In genomic region chr22:30312053-30312452, GRCh38 we compare ENCODE assay signal across 8 cellular contexts. TPM values are rescaled to one million over a fixed set of nuclear protein-coding genes. Genes with fewer than 3 reads are reported as not detected.
DNase-seq lines count a peak whose midpoint lies in the region; ATAC-seq, FAIRE-seq and TF ChIP-seq lines count a peak whose summit lies in the region.

No MANE protein-coding gene starts in this region.

- CTCF ChIA-PET in HepG2 (lab: Yijun Ruan, JAX; ENCODE audit: low intra/inter-chr PET ratio, low total read pairs): no interaction called here

- TF ChIP-seq EP300 in HepG2 (IDR thresholded peaks at IDR 0.05; ENCODE audit: low read depth in 2 of 2, low read length in 2 of 2): no peak
- TF ChIP-seq EP300 in HepG2 (CRISPR knock-in tag; IDR thresholded peaks at IDR 0.05; ENCODE audit: borderline replicate concordance): no peak

- TF ChIP-seq RAD21 in liver (IDR thresholded peaks at IDR 0.05): no peak
- TF ChIP-seq RAD21 in HepG2 (CRISPR knock-in tag; IDR thresholded peaks at IDR 0.05): no peak

- H4K20me1 ChIP-seq in HepG2 (ENCODE audit: insufficient read depth, low read length) (no peaks in the 10 kb centered on the region), astrocyte (ENCODE audit: insufficient read depth, low read length) (peaks cover 97% of the 10 kb centered on the region)

- H3K27ac ChIP-seq in liver (ENCODE audit: low read depth in 1 of 2, low read length in 2 of 2) (peak overlapping the region; percentile 58 to 71), HepG2 (ENCODE audit: extremely low read length, insufficient read depth, low read length) (no peak overlapping the region), astrocyte (ENCODE audit: low read depth, low read length) (peak overlapping the region; percentile 39), mesodermal cell (ENCODE audit: low read depth, low read length, severe bottlenecking) (peak overlapping the region; percentile 29)

- no peak for ATAC-seq in HepG2
- no peak for ATAC-seq in GM18873 (IDR thresholded peaks at IDR 0.05; ENCODE audit: low FRiP score, unreplicated experiment)
- no peak for ATAC-seq in HG03432 (IDR thresholded peaks at IDR 0.05; ENCODE audit: unreplicated experiment)

- H3K9me3 Mint-ChIP-seq in astrocyte (ENCODE audit: unreplicated experiment): peaks cover 2% of the 10 kb centered on the region

- H3K9ac ChIP-seq in liver (ENCODE audit: low read depth in 1 of 2, low read length in 2 of 2) (no peak overlapping the region), HepG2 (ENCODE audit: insufficient read depth, low read depth, low read length) (no peak overlapping the region), astrocyte (ENCODE audit: low read length) (no peak overlapping the region)

- DNase-seq in HepG2 (ENCODE audit: low spot score) (no peak), astrocyte (ENCODE audit: low read depth) (peak; percentile 86), cerebellar nuclear complex (lab: John Stamatoyannopoulos, UW) (no peak), NK-92 (lab: John Stamatoyannopoulos, UW; ENCODE audit: unreplicated experiment) (no peak)

- BruUV-seq in HepG2 (replicated peaks; lab: Mats Ljungman, UMichigan): no TSS peak

- TF ChIP-seq POLR2A in HepG2 (IDR thresholded peaks at IDR 0.05; ENCODE audit: insufficient read depth in 1 of 2, low read depth in 2 of 2, low read length in 2 of 2): no peak

- in situ Hi-C loops in HepG2 (cut with HindIII; ENCODE audit: extremely low pct_ligation_motif_present, low pct_unique_long_range_greater_than_20kb): no loop called here

- H3K36me3 Mint-ChIP-seq in astrocyte (ENCODE audit: low read depth, unreplicated experiment): peaks cover 8% of the 10 kb centered on the region

- no peak overlapping the region for H3K4me2 ChIP-seq in HepG2 (ENCODE audit: low read depth, low read length)
- H3K4me2 ChIP-seq in astrocyte (ENCODE audit: low read length): peak overlapping the region; percentile 45

- POLR2A ChIA-PET in HepG2 (lab: Yijun Ruan, JAX): no interaction called here

- H2AFZ ChIP-seq in HepG2 (ENCODE audit: low read length) (no peak overlapping the region), astrocyte (ENCODE audit: low read depth, low read length) (no peak overlapping the region)

- H3K36me3 ChIP-seq in liver (ENCODE audit: control insufficient read depth in 4 of 4, insufficient read depth in 3 of 4, low read depth in 1 of 4, low read length in 3 of 4): peaks cover 0 to 2% (median 0%) of the 10 kb centered on the region in 4 donors
- no peaks in the 10 kb centered on the region for H3K36me3 ChIP-seq in HepG2 (replicated peaks in 1 of 2; ENCODE audit: control insufficient read depth in 1 of 2, insufficient read depth in 2 of 2, low read length in 2 of 2)
- H3K36me3 ChIP-seq in astrocyte (ENCODE audit: insufficient read depth, low read length): no peaks in the 10 kb centered on the region
- peaks cover 4% of the 10 kb centered on the region for H3K36me3 ChIP-seq in mesodermal cell (ENCODE audit: control insufficient read depth, insufficient read depth, low read length)

- H3K4me3 ChIP-seq in liver (ENCODE audit: low read depth in 1 of 3, low read length in 3 of 3) (no peak overlapping the region), HepG2 (replicated peaks in 1 of 3; ENCODE audit: insufficient read depth in 1 of 3, low read depth in 2 of 3, low read length in 3 of 3) (no peak overlapping the region), astrocyte (ENCODE audit: insufficient read depth, low read depth, low read length) (no peak overlapping the region), mesodermal cell (ENCODE audit: extremely low read depth, insufficient read depth, low read length, poor library complexity, severe bottlenecking) (no peak overlapping the region)

- WGBS in liver: 88% methylated on average over 6 of the region's 6 CpGs
- WGBS in HepG2 (ENCODE audit: low lambda C conversion rate): 90% methylated on average over 6 of the region's 6 CpGs
- 94 to 100% methylated on average over 1 to 6 of the region's 6 CpGs for WGBS in mesodermal cell (ENCODE audit: insufficient coverage in 2 of 2), 2 experiments

- H3K27me3 Mint-ChIP-seq in astrocyte (ENCODE audit: low read depth, unreplicated experiment): no peaks in the 10 kb centered on the region

- intact Hi-C loops in HepG2 (cut with micrococcal nuclease; ENCODE audit: unreplicated experiment): no loop called here

- TF ChIP-seq CTCF in liver (IDR thresholded peaks at IDR 0.05; ENCODE audit: low read depth, low read length, missing input control) (no peak), HepG2 (CRISPR knock-in tag; IDR thresholded peaks at IDR 0.05) (no peak), astrocyte (IDR thresholded peaks at IDR 0.05; ENCODE audit: insufficient read depth, low read depth, low read length) (no peak)

- H3K9me3 ChIP-seq in liver (ENCODE audit: control insufficient read depth in 4 of 4, low read length in 3 of 4) (no peaks in the 10 kb centered on the region), HepG2 (ENCODE audit: low read length) (no peaks in the 10 kb centered on the region), astrocyte (ENCODE audit: insufficient read depth, low read depth, low read length) (no peaks in the 10 kb centered on the region), mesodermal cell (ENCODE audit: control insufficient read depth, low read length) (no peaks in the 10 kb centered on the region)

- H3K79me2 ChIP-seq in HepG2 (ENCODE audit: insufficient read depth, low read length): no peaks in the 10 kb centered on the region
- peaks cover 94% of the 10 kb centered on the region for H3K79me2 ChIP-seq in astrocyte (ENCODE audit: insufficient read depth, low read length)

- H3K4me1 ChIP-seq in liver (ENCODE audit: control insufficient read depth in 4 of 4, insufficient read depth in 4 of 4, low read length in 3 of 4): peaks cover 24 to 55% (median 29%) of the 10 kb centered on the region in 4 donors
- peaks cover 18% of the 10 kb centered on the region for H3K4me1 ChIP-seq in HepG2 (ENCODE audit: insufficient read depth, low read length)
- H3K4me1 ChIP-seq in astrocyte (ENCODE audit: insufficient read depth, low read length): peaks cover 42% of the 10 kb centered on the region
- H3K4me1 ChIP-seq in mesodermal cell (ENCODE audit: control insufficient read depth, insufficient read depth, low read length, poor library complexity, severe bottlenecking): peaks cover 34% of the 10 kb centered on the region

- H3K4me1 Mint-ChIP-seq in astrocyte (ENCODE audit: low read depth, unreplicated experiment): peaks cover 54% of the 10 kb centered on the region

- FAIRE-seq in HepG2 (lab: Jason Lieb, UNC) (no peak), astrocyte (lab: Jason Lieb, UNC) (no peak)

- H3K27ac Mint-ChIP-seq in astrocyte (ENCODE audit: unreplicated experiment): peak overlapping the region; percentile 70

- H3K27me3 ChIP-seq in liver (ENCODE audit: control insufficient read depth in 4 of 4, insufficient read depth in 4 of 4, low read length in 3 of 4): no peaks in the 10 kb centered on the region
- H3K27me3 ChIP-seq in HepG2 (ENCODE audit: control insufficient read depth in 1 of 2, insufficient read depth in 2 of 2, low read length in 2 of 2): no peaks in the 10 kb centered on the region
- no peaks in the 10 kb centered on the region for H3K27me3 ChIP-seq in astrocyte (ENCODE audit: insufficient read depth, low read length)

- H3K4me3 Mint-ChIP-seq in astrocyte (ENCODE audit: unreplicated experiment): no peak overlapping the region

RNA-seq across cellular contexts. Expression of gene TBC1D10A, which starts 14.7 kb away (rescaled TPM):
- 1 to 10 TPM; 3.6 to 8.2 TPM for total RNA-seq in liver
- polyA plus RNA-seq in liver: 1 to 10 TPM; 8.2 to 9.2 TPM
- total RNA-seq in HepG2 (2016; rRNA removed; fragmentation: Illumina TruSeq; extraction: Trizol): 3.6 and 4.2 TPM in 2 replicates
- 1.3 and 1.7 TPM in 2 replicates for total RNA-seq in HepG2 (2016; cell fraction: cytosol; rRNA removed; fragmentation: Illumina TruSeq; extraction: Trizol; ENCODE audit: low read depth)
- total RNA-seq in HepG2 (2016; cell fraction: insoluble cytoplasmic fraction; rRNA removed; fragmentation: Illumina TruSeq; extraction: Trizol): 2.7 and 5.3 TPM in 2 replicates
- total RNA-seq in HepG2 (2016; cell fraction: membrane; rRNA removed; fragmentation: Illumina TruSeq; extraction: Trizol): 2.2 and 2.6 TPM in 2 replicates
- total RNA-seq in HepG2 (2016; cell fraction: nucleus; rRNA removed; fragmentation: Illumina TruSeq; extraction: Trizol): 3.0 and 3.7 TPM in 2 replicates
- 4.9 and 6.0 TPM in 2 replicates for polyA plus RNA-seq in HepG2 (2011; rRNA removed)
- 3.5 and 5.6 TPM in 2 replicates for polyA plus RNA-seq in HepG2 (2011; cell fraction: cytosol; rRNA removed)
- 13.6 and 14.3 TPM in 2 replicates for polyA plus RNA-seq in HepG2 (2011; cell fraction: nucleus; rRNA removed)
- 3.8 and 4.0 TPM in 2 replicates for polyA plus RNA-seq in HepG2 (2012)
- polyA plus RNA-seq in HepG2 (2016; cell fraction: cytosol; fragmentation: Illumina TruSeq; extraction: Trizol; ENCODE audit: low read depth): 0.68 and 0.98 TPM in 2 replicates
- 3.0 and 4.4 TPM in 2 replicates for polyA plus RNA-seq in HepG2 (2016; cell fraction: insoluble cytoplasmic fraction; fragmentation: Illumina TruSeq; extraction: Trizol; ENCODE audit: low read depth)
- 0.73 and 1.0 TPM in 2 replicates for polyA plus RNA-seq in HepG2 (2016; cell fraction: membrane; fragmentation: Illumina TruSeq; extraction: Trizol; ENCODE audit: low read depth)
- polyA plus RNA-seq in HepG2 (2016; cell fraction: nucleus; fragmentation: Illumina TruSeq; extraction: Trizol; ENCODE audit: insufficient read depth, low read depth): 6.5 and 9.4 TPM in 2 replicates
- 3.0 and 10.8 TPM in 2 replicates for polyA minus RNA-seq in HepG2 (2011; rRNA and poly(A)+ RNA removed; ENCODE audit: low replicate concordance)
- 4.6 and 5.8 TPM in 2 replicates for polyA minus RNA-seq in HepG2 (2011; cell fraction: cytosol; rRNA and poly(A)+ RNA removed)
- polyA minus RNA-seq in HepG2 (2011; cell fraction: nucleus; rRNA and poly(A)+ RNA removed): 7.8 and 10.4 TPM in 2 replicates
- 32.7 and 33.3 TPM in 2 replicates for total RNA-seq in astrocyte
- polyA plus RNA-seq in mesodermal cell (2013, experiment 1 of 2): 15.8 TPM
- polyA plus RNA-seq in mesodermal cell (2013, experiment 2 of 2): 13.3 TPM

RNA-seq across cellular contexts. Expression of gene CASTOR1, which starts 22.7 kb away (rescaled TPM):
- total RNA-seq in liver: 1 to 10 TPM; 1.8 to 2.5 TPM
- polyA plus RNA-seq in liver: 1 to 10 TPM; 2.2 to 5.4 TPM
- total RNA-seq in HepG2 (2016; rRNA removed; fragmentation: Illumina TruSeq; extraction: Trizol): 1.1 and 2.6 TPM in 2 replicates
- total RNA-seq in HepG2 (2016; cell fraction: cytosol; rRNA removed; fragmentation: Illumina TruSeq; extraction: Trizol; ENCODE audit: low read depth): 0.81 and 0.88 TPM in 2 replicates
- total RNA-seq in HepG2 (2016; cell fraction: insoluble cytoplasmic fraction; rRNA removed; fragmentation: Illumina TruSeq; extraction: Trizol): 0.70 and 1.2 TPM in 2 replicates
- 2.4 and 2.9 TPM in 2 replicates for total RNA-seq in HepG2 (2016; cell fraction: membrane; rRNA removed; fragmentation: Illumina TruSeq; extraction: Trizol)
- total RNA-seq in HepG2 (2016; cell fraction: nucleus; rRNA removed; fragmentation: Illumina TruSeq; extraction: Trizol): 1.6 and 2.3 TPM in 2 replicates
- 4.4 and 6.2 TPM in 2 replicates for polyA plus RNA-seq in HepG2 (2011; rRNA removed)
- 2.6 and 3.9 TPM in 2 replicates for polyA plus RNA-seq in HepG2 (2011; cell fraction: cytosol; rRNA removed)
- polyA plus RNA-seq in HepG2 (2011; cell fraction: nucleus; rRNA removed): 14.3 and 18.8 TPM in 2 replicates
- polyA plus RNA-seq in HepG2 (2012): 2.3 and 2.7 TPM in 2 replicates
- 0.41 and 0.72 TPM in 2 replicates for polyA plus RNA-seq in HepG2 (2016; cell fraction: cytosol; fragmentation: Illumina TruSeq; extraction: Trizol; ENCODE audit: low read depth)
- polyA plus RNA-seq in HepG2 (2016; cell fraction: insoluble cytoplasmic fraction; fragmentation: Illumina TruSeq; extraction: Trizol; ENCODE audit: low read depth): 0.73 and 1.3 TPM in 2 replicates
- 0.99 and 1.3 TPM in 2 replicates for polyA plus RNA-seq in HepG2 (2016; cell fraction: membrane; fragmentation: Illumina TruSeq; extraction: Trizol; ENCODE audit: low read depth)
- polyA plus RNA-seq in HepG2 (2016; cell fraction: nucleus; fragmentation: Illumina TruSeq; extraction: Trizol; ENCODE audit: insufficient read depth, low read depth): 2.4 TPM in 1 of 2 replicates, not detected in the other
- 1.4 and 5.7 TPM in 2 replicates for polyA minus RNA-seq in HepG2 (2011; rRNA and poly(A)+ RNA removed; ENCODE audit: low replicate concordance)
- polyA minus RNA-seq in HepG2 (2011; cell fraction: cytosol; rRNA and poly(A)+ RNA removed): 0.97 and 1.6 TPM in 2 replicates
- polyA minus RNA-seq in HepG2 (2011; cell fraction: nucleus; rRNA and poly(A)+ RNA removed): 2.3 and 2.9 TPM in 2 replicates
- 15.2 and 16.2 TPM in 2 replicates for total RNA-seq in astrocyte
- 14.2 TPM for polyA plus RNA-seq in mesodermal cell (2013, experiment 1 of 2)
- polyA plus RNA-seq in mesodermal cell (2013, experiment 2 of 2): 9.1 TPM

RNA-seq across cellular contexts. Expression of gene SF3A1, which starts 44.6 kb away (rescaled TPM):
- total RNA-seq in liver (10 to 100 TPM; 19.6 to 41.6 TPM), HepG2 (2016; rRNA removed; fragmentation: Illumina TruSeq; extraction: Trizol) (22.0 and 31.8 TPM in 2 replicates), astrocyte (134 and 139 TPM in 2 replicates)
- polyA plus RNA-seq in liver (10 to 100 TPM; 22.7 to 25.0 TPM), HepG2 (2011; rRNA removed) (10.0 and 16.2 TPM in 2 replicates)
- 9.8 and 11.6 TPM in 2 replicates for total RNA-seq in HepG2 (2016; cell fraction: cytosol; rRNA removed; fragmentation: Illumina TruSeq; extraction: Trizol; ENCODE audit: low read depth)
- 20.9 and 27.0 TPM in 2 replicates for total RNA-seq in HepG2 (2016; cell fraction: insoluble cytoplasmic fraction; rRNA removed; fragmentation: Illumina TruSeq; extraction: Trizol)
- 13.8 and 16.2 TPM in 2 replicates for total RNA-seq in HepG2 (2016; cell fraction: membrane; rRNA removed; fragmentation: Illumina TruSeq; extraction: Trizol)
- 23.6 and 29.5 TPM in 2 replicates for total RNA-seq in HepG2 (2016; cell fraction: nucleus; rRNA removed; fragmentation: Illumina TruSeq; extraction: Trizol)
- 5.3 and 6.6 TPM in 2 replicates for polyA plus RNA-seq in HepG2 (2011; cell fraction: cytosol; rRNA removed)
- polyA plus RNA-seq in HepG2 (2011; cell fraction: nucleus; rRNA removed): 42.5 and 51.9 TPM in 2 replicates
- polyA plus RNA-seq in HepG2 (2012): 38.4 and 47.2 TPM in 2 replicates
- 5.6 and 6.5 TPM in 2 replicates for polyA plus RNA-seq in HepG2 (2016; cell fraction: cytosol; fragmentation: Illumina TruSeq; extraction: Trizol; ENCODE audit: low read depth)
- 22.2 and 52.1 TPM in 2 replicates for polyA plus RNA-seq in HepG2 (2016; cell fraction: insoluble cytoplasmic fraction; fragmentation: Illumina TruSeq; extraction: Trizol; ENCODE audit: low read depth)
- polyA plus RNA-seq in HepG2 (2016; cell fraction: membrane; fragmentation: Illumina TruSeq; extraction: Trizol; ENCODE audit: low read depth): 8.5 and 15.3 TPM in 2 replicates
- 40.6 and 47.6 TPM in 2 replicates for polyA plus RNA-seq in HepG2 (2016; cell fraction: nucleus; fragmentation: Illumina TruSeq; extraction: Trizol; ENCODE audit: insufficient read depth, low read depth)
- polyA minus RNA-seq in HepG2 (2011; rRNA and poly(A)+ RNA removed; ENCODE audit: low replicate concordance): 43.5 and 95.1 TPM in 2 replicates
- polyA minus RNA-seq in HepG2 (2011; cell fraction: cytosol; rRNA and poly(A)+ RNA removed): 61.1 and 71.4 TPM in 2 replicates
- 49.2 and 53.6 TPM in 2 replicates for polyA minus RNA-seq in HepG2 (2011; cell fraction: nucleus; rRNA and poly(A)+ RNA removed)
- polyA plus RNA-seq in mesodermal cell (2013, experiment 1 of 2): 114 TPM
- 95.6 TPM for polyA plus RNA-seq in mesodermal cell (2013, experiment 2 of 2)

RNA-seq across cellular contexts. Expression of gene CCDC157, which starts 44.8 kb away (rescaled TPM):
- total RNA-seq in liver: 1 to 10 TPM; 1.3 to 1.4 TPM
- polyA plus RNA-seq in liver: under 1 TPM; 0.53 to 0.69 TPM
- 0.98 and 1.6 TPM in 2 replicates for total RNA-seq in HepG2 (2016; rRNA removed; fragmentation: Illumina TruSeq; extraction: Trizol)
- total RNA-seq in HepG2 (2016; cell fraction: cytosol; rRNA removed; fragmentation: Illumina TruSeq; extraction: Trizol; ENCODE audit: low read depth): 2.1 and 2.2 TPM in 2 replicates
- 0.79 and 1.9 TPM in 2 replicates for total RNA-seq in HepG2 (2016; cell fraction: insoluble cytoplasmic fraction; rRNA removed; fragmentation: Illumina TruSeq; extraction: Trizol)
- total RNA-seq in HepG2 (2016; cell fraction: membrane; rRNA removed; fragmentation: Illumina TruSeq; extraction: Trizol): 1.9 and 3.1 TPM in 2 replicates
- 1.4 and 1.6 TPM in 2 replicates for total RNA-seq in HepG2 (2016; cell fraction: nucleus; rRNA removed; fragmentation: Illumina TruSeq; extraction: Trizol)
- polyA plus RNA-seq in HepG2 (2011; rRNA removed): 1.4 and 2.3 TPM in 2 replicates
- polyA plus RNA-seq in HepG2 (2011; cell fraction: cytosol; rRNA removed): 1.1 and 1.8 TPM in 2 replicates
- 5.8 and 7.1 TPM in 2 replicates for polyA plus RNA-seq in HepG2 (2011; cell fraction: nucleus; rRNA removed)
- 0.64 and 1.3 TPM in 2 replicates for polyA plus RNA-seq in HepG2 (2012)
- 3.4 and 4.1 TPM in 2 replicates for polyA plus RNA-seq in HepG2 (2016; cell fraction: cytosol; fragmentation: Illumina TruSeq; extraction: Trizol; ENCODE audit: low read depth)
- 1.2 and 1.5 TPM in 2 replicates for polyA plus RNA-seq in HepG2 (2016; cell fraction: insoluble cytoplasmic fraction; fragmentation: Illumina TruSeq; extraction: Trizol; ENCODE audit: low read depth)
- 2.2 and 3.2 TPM in 2 replicates for polyA plus RNA-seq in HepG2 (2016; cell fraction: membrane; fragmentation: Illumina TruSeq; extraction: Trizol; ENCODE audit: low read depth)
- polyA plus RNA-seq in HepG2 (2016; cell fraction: nucleus; fragmentation: Illumina TruSeq; extraction: Trizol; ENCODE audit: insufficient read depth, low read depth): 3.1 and 3.2 TPM in 2 replicates
- polyA minus RNA-seq in HepG2 (2011; rRNA and poly(A)+ RNA removed; ENCODE audit: low replicate concordance): 2.6 and 4.7 TPM in 2 replicates
- 0.79 and 1.4 TPM in 2 replicates for polyA minus RNA-seq in HepG2 (2011; cell fraction: cytosol; rRNA and poly(A)+ RNA removed)
- polyA minus RNA-seq in HepG2 (2011; cell fraction: nucleus; rRNA and poly(A)+ RNA removed): 1.9 and 3.0 TPM in 2 replicates
- 2.9 and 3.2 TPM in 2 replicates for total RNA-seq in astrocyte
- polyA plus RNA-seq in mesodermal cell (2013, experiment 1 of 2): 3.0 TPM
- 2.5 TPM for polyA plus RNA-seq in mesodermal cell (2013, experiment 2 of 2)

RNA-seq across cellular contexts. Expression of gene OSM, which starts 45.4 kb away (rescaled TPM):
- total RNA-seq in liver (under 1 TPM; 0.25 to 0.84 TPM), HepG2 (2016; rRNA removed; fragmentation: Illumina TruSeq; extraction: Trizol) (not detected in 2 replicates), astrocyte (not detected in 2 replicates)
- polyA plus RNA-seq in liver (under 1 TPM in 1 of 2 donors, not detected in 1; 0.09 TPM), HepG2 (2011; rRNA removed) (0.07 TPM in 1 of 2 replicates, not detected in the other)
- total RNA-seq in HepG2 (2016; cell fraction: cytosol; rRNA removed; fragmentation: Illumina TruSeq; extraction: Trizol; ENCODE audit: low read depth): not detected in 2 replicates
- total RNA-seq in HepG2 (2016; cell fraction: insoluble cytoplasmic fraction; rRNA removed; fragmentation: Illumina TruSeq; extraction: Trizol): not detected in 2 replicates
- total RNA-seq in HepG2 (2016; cell fraction: membrane; rRNA removed; fragmentation: Illumina TruSeq; extraction: Trizol): not detected in 2 replicates
- not detected in 2 replicates for total RNA-seq in HepG2 (2016; cell fraction: nucleus; rRNA removed; fragmentation: Illumina TruSeq; extraction: Trizol)
- polyA plus RNA-seq in HepG2 (2011; cell fraction: cytosol; rRNA removed): 0.05 TPM in 1 of 2 replicates, not detected in the other
- polyA plus RNA-seq in HepG2 (2011; cell fraction: nucleus; rRNA removed): not detected in 2 replicates
- polyA plus RNA-seq in HepG2 (2012): 0.07 TPM in 1 of 2 replicates, not detected in the other
- polyA plus RNA-seq in HepG2 (2016; cell fraction: cytosol; fragmentation: Illumina TruSeq; extraction: Trizol; ENCODE audit: low read depth): not detected in 2 replicates
- not detected in 2 replicates for polyA plus RNA-seq in HepG2 (2016; cell fraction: insoluble cytoplasmic fraction; fragmentation: Illumina TruSeq; extraction: Trizol; ENCODE audit: low read depth)
- not detected in 2 replicates for polyA plus RNA-seq in HepG2 (2016; cell fraction: membrane; fragmentation: Illumina TruSeq; extraction: Trizol; ENCODE audit: low read depth)
- polyA plus RNA-seq in HepG2 (2016; cell fraction: nucleus; fragmentation: Illumina TruSeq; extraction: Trizol; ENCODE audit: insufficient read depth, low read depth): not detected in 2 replicates
- not detected in 2 replicates for polyA minus RNA-seq in HepG2 (2011; rRNA and poly(A)+ RNA removed; ENCODE audit: low replicate concordance)
- not detected in 2 replicates for polyA minus RNA-seq in HepG2 (2011; cell fraction: cytosol; rRNA and poly(A)+ RNA removed)
- polyA minus RNA-seq in HepG2 (2011; cell fraction: nucleus; rRNA and poly(A)+ RNA removed): not detected in 2 replicates
- not detected for polyA plus RNA-seq in mesodermal cell (2013, experiment 1 of 2)
- not detected for polyA plus RNA-seq in mesodermal cell (2013, experiment 2 of 2)
